28 cellular contexts compared by ENCODE assay signal in genomic region chr6:149114167-149114566, GRCh38.
DNase-seq lines count a peak whose midpoint lies in the region; ATAC-seq and TF ChIP-seq lines count a peak whose summit lies in the region.
"Had no signal": no experiment of that assay in that cellular context is flagged by ENCODE, and none has a peak within 500 bp of the region (broad histone marks: within the 10 kb centered on the region; RNA-seq: fewer than 3 reads in every experiment).

No MANE protein-coding gene starts in this region.

- ATAC-seq in GM19455 (IDR thresholded peaks at IDR 0.05; ENCODE audit: unreplicated experiment): no peak
- ATAC-seq in naive thymus-derived CD4-positive, alpha-beta T cell: no peak
- ATAC-seq: A549; activated CD4-positive, alpha-beta T cell treated with anti-CD3 and anti-CD28 coated beads for 36 hours; activated CD8-positive, alpha-beta memory T cell treated with anti-CD3 and anti-CD28 coated beads, Interleukin-2, amount 10 ng/mL, durations not matched to agents 7 days and 5 days; gastroesophageal sphincter; left colon had no signal

- H3K4me3 ChIP-seq in breast epithelium (no peak overlapping the region), foreskin fibroblast (ENCODE audit: low read depth in 1 of 2, low read length in 2 of 2) (no peak overlapping the region)
- H3K4me3 ChIP-seq in naive thymus-derived CD4-positive, alpha-beta T cell (ENCODE audit: low read length): no peak overlapping the region
- H3K4me3 ChIP-seq: A549, BLaER1, colonic mucosa, esophagus squamous epithelium, gastroesophageal sphincter had no signal

- H3K36me3 ChIP-seq in breast epithelium: no peaks in the 10 kb centered on the region
- no peaks in the 10 kb centered on the region for H3K36me3 ChIP-seq in naive thymus-derived CD4-positive, alpha-beta T cell (ENCODE audit: control insufficient read depth in 2 of 3, insufficient read depth in 3 of 3, low read length in 3 of 3)
- H3K36me3 ChIP-seq: BLaER1, colonic mucosa, esophagus squamous epithelium, gastroesophageal sphincter had no signal

- H3K9me3 Mint-ChIP-seq in MCF 10A (ENCODE audit: unreplicated experiment): no peaks in the 10 kb centered on the region
- peaks cover 0 to 27% (median 0%) of the 10 kb centered on the region in 11 donors for H3K9me3 Mint-ChIP-seq in naive thymus-derived CD4-positive, alpha-beta T cell

- peaks cover 20% of the 10 kb centered on the region for H3K27me3 Mint-ChIP-seq in MCF 10A (ENCODE audit: insufficient read depth, unreplicated experiment)
- H3K27me3 Mint-ChIP-seq in naive thymus-derived CD4-positive, alpha-beta T cell: no peaks in the 10 kb centered on the region
- H3K27me3 Mint-ChIP-seq: activated CD4-positive, alpha-beta T cell treated with anti-CD3 and anti-CD28 coated beads for 36 hours; activated CD8-positive, alpha-beta memory T cell treated with anti-CD3 and anti-CD28 coated beads, Interleukin-2, amount 10 ng/mL, durations not matched to agents 7 days and 5 days; activated naive CD8-positive, alpha-beta T cell treated with anti-CD3 and anti-CD28 coated beads for 36 hours had no signal

- no peaks in the 10 kb centered on the region for H3K4me1 Mint-ChIP-seq in MCF 10A (ENCODE audit: insufficient read depth, unreplicated experiment)
- peaks cover 13 to 90% (median 32%) of the 10 kb centered on the region in 7 donors for H3K4me1 Mint-ChIP-seq in naive thymus-derived CD4-positive, alpha-beta T cell
- H3K4me1 Mint-ChIP-seq: endodermal cell, neural crest cell had no signal

- H3K9me3 ChIP-seq in breast epithelium: no peaks in the 10 kb centered on the region
- no peaks in the 10 kb centered on the region for H3K9me3 ChIP-seq in naive thymus-derived CD4-positive, alpha-beta T cell (ENCODE audit: control insufficient read depth in 2 of 3, low read length in 3 of 3)
- H3K9me3 ChIP-seq: A549, colonic mucosa, esophagus squamous epithelium had no signal

- no peak overlapping the region for H3K27ac Mint-ChIP-seq in MCF 10A (ENCODE audit: low read depth, unreplicated experiment)
- H3K27ac Mint-ChIP-seq in naive thymus-derived CD4-positive, alpha-beta T cell: peak overlapping the region in 3 of 9 donors; percentile 71 to 77 (median 72)
- H3K27ac Mint-ChIP-seq: activated CD4-positive, alpha-beta T cell treated with anti-CD3 and anti-CD28 coated beads for 36 hours; activated CD8-positive, alpha-beta memory T cell treated with anti-CD3 and anti-CD28 coated beads, Interleukin-2, amount 10 ng/mL, durations not matched to agents 7 days and 5 days; activated naive CD8-positive, alpha-beta T cell treated with anti-CD3 and anti-CD28 coated beads for 36 hours; endodermal cell had no signal

- CTCF ChIA-PET in MCF 10A (lab: Yijun Ruan, JAX): no interaction called here
- CTCF ChIA-PET in naive thymus-derived CD4-positive, alpha-beta T cell (lab: Charles Lee): interaction anchor here (1.2 to 1.7 kb wide), 2 partner anchors 102 to 318 kb away, joined by 3 to 5 read pairs; no protein-coding TSS in a partner anchor

- intact Hi-C loops in breast epithelium (cut with DNase I; ENCODE audit: low total_unique reads) (no loop called here), MCF 10A (cut with micrococcal nuclease) (no loop called here)
- intact Hi-C loops in naive thymus-derived CD4-positive, alpha-beta T cell (cut with micrococcal nuclease): loop anchor here in 1 of 2 donors (2.0 kb wide), 1 partner anchor 19 kb away; no protein-coding TSS in a partner anchor

- no TSS peak for BruUV-seq in MCF 10A (replicated peaks; lab: Mats Ljungman, UMichigan)

- H3K27me3 ChIP-seq in breast epithelium (no peaks in the 10 kb centered on the region), layer of hippocampus (ENCODE audit: control insufficient read depth, insufficient read depth, low read length) (no peaks in the 10 kb centered on the region)
- H3K27me3 ChIP-seq in naive thymus-derived CD4-positive, alpha-beta T cell (ENCODE audit: control insufficient read depth in 2 of 2, insufficient read depth in 2 of 2, low read length in 2 of 2): no peaks in the 10 kb centered on the region
- H3K27me3 ChIP-seq: BLaER1, colonic mucosa, esophagus squamous epithelium, gastroesophageal sphincter had no signal

- peak; percentile 54 to 84 for DNase-seq in breast epithelium (ENCODE audit: low spot score in 2 of 2)
- no peak for DNase-seq in MCF 10A (ENCODE audit: unreplicated experiment)
- DNase-seq in caudate nucleus (lab: John Stamatoyannopoulos, UW): peak in 27 of 61 donors; percentile 1 to 89 (median 16)
- DNase-seq in substantia nigra (lab: John Stamatoyannopoulos, UW): peak in 33 of 49 donors; percentile 5 to 71 (median 39)
- no peak for DNase-seq in foreskin fibroblast
- no peak for DNase-seq in naive thymus-derived CD4-positive, alpha-beta T cell
- DNase-seq: activated CD4-positive, alpha-beta T cell treated with anti-CD3 and anti-CD28 coated beads for 36 hours; activated CD8-positive, alpha-beta memory T cell treated with anti-CD3 and anti-CD28 coated beads, Interleukin-2, amount 10 ng/mL, durations not matched to agents 7 days and 5 days; activated naive CD8-positive, alpha-beta T cell treated with anti-CD3 and anti-CD28 coated beads for 36 hours; Calu3; colonic mucosa; endodermal cell; esophagus squamous epithelium; GOT3; left colon; NCI-H1092; NCI-H2029; NCI-H2227 treated with DMSO at 0.1 percent for 48 hours; NCI-H774; SIG-M5; stimulated activated CD4-positive, alpha-beta T cell treated with anti-CD3 and anti-CD28 coated beads, Interleukin-12 subunit alpha, Interleukin-12 subunit beta, amount 100 ng/mL, for 4 hours had no signal

- no peaks in the 10 kb centered on the region for H3K4me1 ChIP-seq in breast epithelium
- H3K4me1 ChIP-seq in naive thymus-derived CD4-positive, alpha-beta T cell (ENCODE audit: control insufficient read depth in 2 of 2, insufficient read depth in 2 of 2, low read length in 2 of 2): peaks cover 0 to 5% of the 10 kb centered on the region in 2 donors
- H3K4me1 ChIP-seq: A549, colonic mucosa, esophagus squamous epithelium, gastroesophageal sphincter had no signal

- no peaks in the 10 kb centered on the region for H3K36me3 Mint-ChIP-seq in MCF 10A (ENCODE audit: insufficient read depth, unreplicated experiment)
- peaks cover 0 to 64% (median 0%) of the 10 kb centered on the region in 5 donors for H3K36me3 Mint-ChIP-seq in naive thymus-derived CD4-positive, alpha-beta T cell

- H3K4me3 Mint-ChIP-seq in MCF 10A (ENCODE audit: unreplicated experiment): no peak overlapping the region
- peak overlapping the region in 1 of 10 donors; percentile 25 for H3K4me3 Mint-ChIP-seq in naive thymus-derived CD4-positive, alpha-beta T cell
- H3K4me3 Mint-ChIP-seq: activated CD4-positive, alpha-beta T cell treated with anti-CD3 and anti-CD28 coated beads for 36 hours; activated CD8-positive, alpha-beta memory T cell treated with anti-CD3 and anti-CD28 coated beads, Interleukin-2, amount 10 ng/mL, durations not matched to agents 7 days and 5 days; activated naive CD8-positive, alpha-beta T cell treated with anti-CD3 and anti-CD28 coated beads for 36 hours; endodermal cell; neural crest cell had no signal

- no peak for TF ChIP-seq POLR2A in breast epithelium (IDR thresholded peaks at IDR 0.05)

- H3K27ac ChIP-seq in breast epithelium (peak overlapping the region in 1 of 2 donors; percentile 73), caudate nucleus (ENCODE audit: low read depth, low read length) (peak overlapping the region; percentile 68), layer of hippocampus (ENCODE audit: low read depth, low read length) (peak overlapping the region; percentile 31), substantia nigra (ENCODE audit: low read depth, low read length, poor library complexity, severe bottlenecking) (no peak overlapping the region)
- H3K27ac ChIP-seq in naive thymus-derived CD4-positive, alpha-beta T cell (ENCODE audit: low read depth, low read length): no peak overlapping the region
- H3K27ac ChIP-seq: A549, BLaER1, colonic mucosa, esophagus squamous epithelium, gastroesophageal sphincter, HL-60 had no signal

- POLR2A ChIA-PET in MCF 10A (lab: Yijun Ruan, JAX): no interaction called here
- POLR2A ChIA-PET in naive thymus-derived CD4-positive, alpha-beta T cell (lab: Charles Lee): interaction anchor here (1.0 to 1.2 kb wide), 2 partner anchors 23 to 32 kb away, joined by 3 to 4 read pairs; no protein-coding TSS in a partner anchor

- TF ChIP-seq CTCF in breast epithelium (IDR thresholded peaks at IDR 0.05) (no peak), MCF 10A (IDR thresholded peaks at IDR 0.05; ENCODE audit: unreplicated experiment) (no peak), foreskin fibroblast (IDR thresholded peaks at IDR 0.05; ENCODE audit: low read depth, low read length) (no peak)

Comparison
In these comparisons a context has a peak if more than half of its experiments do, and no peak if none do; other contexts are left out.
1. DNase-seq: peak in breast epithelium (2 of 2) and substantia nigra (33 of 49); none in MCF 10A (single experiment), foreskin fibroblast (0 of 2) and naive thymus-derived CD4-positive, alpha-beta T cell (0 of 9).
2. H3K27ac ChIP-seq: peak in caudate nucleus (single experiment) and layer of hippocampus (single experiment); none in substantia nigra (single experiment) and naive thymus-derived CD4-positive, alpha-beta T cell (single experiment).